Comparison of ENCODE assay signal across 20 cellular contexts in genomic region chr5:54323462-54323861, GRCh38.
"Had no signal": no experiment of that assay in that cellular context is flagged by ENCODE, and none has a peak within 500 bp of the region (broad histone marks: within the 10 kb centered on the region; RNA-seq: fewer than 3 reads in every experiment).

No MANE protein-coding gene starts in this region.

- ATAC-seq: esophagus mucosa, gastrocnemius medialis, heart right ventricle, left cardiac atrium, left lung, left ventricle myocardium superior, lower lobe of right lung, mucosa of descending colon had no signal

- DNase-seq: dermis blood vessel endothelial cell; dorsolateral prefrontal cortex; effector CD4-positive, alpha-beta T cell; effector memory CD4-positive, alpha-beta T cell; esophagus squamous epithelium; foreskin fibroblast; foreskin melanocyte; gastrocnemius medialis; glutamatergic neuron; head of caudate nucleus; heart right ventricle; hippocampal formation; left cardiac atrium; left lung; left ventricle myocardium superior; lower lobe of right lung; mesenchymal stem cell; mucosa of descending colon; naive B cell had no signal
